15 cellular contexts compared by ENCODE assay signal in the genomic region with DNA sequence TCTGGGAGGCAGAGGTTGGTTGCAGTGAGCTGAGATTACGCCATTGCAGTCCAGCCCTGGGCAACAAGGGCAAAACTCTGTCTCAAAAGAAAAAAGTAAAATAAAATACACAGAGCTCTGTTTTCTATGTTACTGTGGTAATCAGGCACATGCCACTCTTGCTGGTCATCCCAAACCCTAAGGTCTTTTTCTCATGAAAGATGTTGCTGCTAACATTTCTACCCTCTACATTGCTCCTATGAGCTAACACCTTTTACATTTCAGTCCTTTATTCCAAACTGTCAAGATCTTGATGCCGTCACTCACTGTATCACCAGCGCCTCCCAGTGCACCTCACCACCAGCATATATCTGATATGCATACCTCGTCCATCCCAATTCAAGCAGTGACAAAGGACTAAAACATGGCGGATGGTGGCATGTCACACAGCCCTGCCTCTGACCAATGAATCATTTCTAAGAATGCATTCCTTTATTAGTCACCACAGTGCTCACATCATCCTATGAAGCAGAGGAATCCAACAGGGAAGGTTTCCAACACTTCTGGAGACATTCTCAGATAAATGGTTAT. TPM values are rescaled to one million over a fixed set of nuclear protein-coding genes. Genes with fewer than 3 reads are reported as not detected.
A peak's percentile ranks its signal among the peaks of the same experiment; 100 is the strongest.
DNase-seq lines count a peak whose midpoint lies in the region; ATAC-seq, FAIRE-seq and TF ChIP-seq lines count a peak whose summit lies in the region.
"Had no signal": no experiment of that assay in that cellular context is flagged by ENCODE, and none has a peak within 500 bp of the region (broad histone marks: within the 10 kb centered on the region; RNA-seq: fewer than 3 reads in every experiment).

No MANE protein-coding gene starts in this region.

- H3K4me1 Mint-ChIP-seq in WTC11: peaks cover 23% of the 10 kb centered on the region

- peak; percentile 93 for DNase-seq in AG10803 (ENCODE audit: low read depth)
- peak; percentile 86 for DNase-seq in HTR-8/SVneo (ENCODE audit: insufficient read length, low spot score)
- peak; percentile 97 for DNase-seq in brain microvascular endothelial cell
- DNase-seq in NCI-H2227 (lab: John Stamatoyannopoulos, UW; ENCODE audit: unreplicated experiment): no peak
- no peak for DNase-seq in medulla oblongata (ENCODE audit: extremely low spot score)
- no peak for DNase-seq in WTC11 (ENCODE audit: low spot score)
- DNase-seq: activated T-cell treated with anti-CD3 and anti-CD28 coated beads, Interleukin-2, amount 50 U/mL, for 4 hours; DMS53; effector CD8-positive, alpha-beta T cell; left ventricle myocardium superior; NCI-H2171 treated with DMSO at 0.1 percent for 48 hours; T-helper 2 cell had no signal

- POLR2A ChIA-PET in WTC11 (lab: Charles Lee): interaction anchor here (0.6 kb wide), 1 partner anchor 131 kb away, joined by 3 read pairs; no protein-coding TSS in a partner anchor

- in situ Hi-C loops in brain microvascular endothelial cell (cut with HindIII; ENCODE audit: low pct_ligation_motif_present, low sequenced_read_pairs): no loop called here

- no peaks in the 10 kb centered on the region for H3K9me3 ChIP-seq in mesodermal cell (ENCODE audit: control insufficient read depth, low read length)

- ATAC-seq in WTC11 (no peak), GM18907 (IDR thresholded peaks at IDR 0.05; ENCODE audit: unreplicated experiment) (no peak)
- ATAC-seq: activated T-cell treated with anti-CD3 and anti-CD28 coated beads, Interleukin-2, amount 50 U/mL, for 4 hours; left ventricle myocardium superior had no signal

- no peaks in the 10 kb centered on the region for H3K27me3 ChIP-seq in brain microvascular endothelial cell (replicated peaks)

- CTCF ChIA-PET in WTC11 (lab: Charles Lee): no interaction called here

- no peaks in the 10 kb centered on the region for H3K9me3 Mint-ChIP-seq in WTC11
- H3K9me3 Mint-ChIP-seq: activated T-cell treated with anti-CD3 and anti-CD28 coated beads, Interleukin-2, amount 50 U/mL, for 4 hours had no signal

- TF ChIP-seq CTCF in AG10803 (conservative IDR thresholded peaks at IDR 0.05; ENCODE audit: low read length) (no peak), brain microvascular endothelial cell (IDR thresholded peaks at IDR 0.05; ENCODE audit: low read depth, low read length, missing control alignments) (no peak), WTC11 (IDR thresholded peaks at IDR 0.05) (no peak)

- no peak overlapping the region for H3K27ac Mint-ChIP-seq in WTC11

- WGBS in mesodermal cell (ENCODE audit: insufficient coverage in 2 of 2), 2 experiments: 92 to 94% methylated on average over 4 to 5 of the region's 5 CpGs

- H3K4me3 Mint-ChIP-seq in WTC11: no peak overlapping the region
- H3K4me3 Mint-ChIP-seq: activated T-cell treated with anti-CD3 and anti-CD28 coated beads, Interleukin-2, amount 50 U/mL, for 4 hours had no signal

- peak overlapping the region; percentile 99 for H3K27ac ChIP-seq in brain microvascular endothelial cell
- H3K27ac ChIP-seq in mesodermal cell (ENCODE audit: low read depth, low read length, severe bottlenecking): peak overlapping the region; percentile 91

- H3K36me3 ChIP-seq in brain microvascular endothelial cell (replicated peaks): peaks cover 11% of the 10 kb centered on the region
- H3K36me3 ChIP-seq in mesodermal cell (ENCODE audit: control insufficient read depth, insufficient read depth, low read length): peaks cover 65% of the 10 kb centered on the region

- FAIRE-seq in HTR-8/SVneo (lab: Jason Lieb, UNC): peak; percentile 93
- FAIRE-seq: H1 had no signal

- H3K4me3 ChIP-seq in AG10803 (ENCODE audit: low read length) (no peak overlapping the region), brain microvascular endothelial cell (ENCODE audit: low read depth, low read length) (no peak overlapping the region), mesodermal cell (ENCODE audit: extremely low read depth, insufficient read depth, low read length, poor library complexity, severe bottlenecking) (no peak overlapping the region)

- H3K27me3 Mint-ChIP-seq in WTC11 (ENCODE audit: low read depth): no peaks in the 10 kb centered on the region; the same call in 1 of the 2 replicates

- peaks cover 20% of the 10 kb centered on the region for H3K4me1 ChIP-seq in mesodermal cell (ENCODE audit: control insufficient read depth, insufficient read depth, low read length, poor library complexity, severe bottlenecking)

- H3K36me3 Mint-ChIP-seq in WTC11: peaks cover 54% of the 10 kb centered on the region

TF ChIP-seq in WTC11, 78 proteins besides CTCF, POLR2A, EP300 and RAD21:
- TF ChIP-seq, protein P1, sequence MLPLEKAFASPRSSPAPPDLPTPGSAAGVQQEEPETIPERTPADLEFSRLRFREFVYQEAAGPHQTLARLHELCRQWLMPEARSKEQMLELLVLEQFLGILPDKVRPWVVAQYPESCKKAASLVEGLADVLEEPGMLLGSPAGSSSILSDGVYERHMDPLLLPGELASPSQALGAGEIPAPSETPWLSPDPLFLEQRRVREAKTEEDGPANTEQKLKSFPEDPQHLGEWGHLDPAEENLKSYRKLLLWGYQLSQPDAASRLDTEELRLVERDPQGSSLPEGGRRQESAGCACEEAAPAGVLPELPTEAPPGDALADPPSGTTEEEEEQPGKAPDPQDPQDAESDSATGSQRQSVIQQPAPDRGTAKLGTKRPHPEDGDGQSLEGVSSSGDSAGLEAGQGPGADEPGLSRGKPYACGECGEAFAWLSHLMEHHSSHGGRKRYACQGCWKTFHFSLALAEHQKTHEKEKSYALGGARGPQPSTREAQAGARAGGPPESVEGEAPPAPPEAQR (CRISPR knock-in tag; IDR thresholded peaks at IDR 0.05): no peak
- TF ChIP-seq ZNF396 (CRISPR knock-in tag; IDR thresholded peaks at IDR 0.05; ENCODE audit: borderline replicate concordance): no peak
- TF ChIP-seq ZNF416 (CRISPR knock-in tag; IDR thresholded peaks at IDR 0.05): no peak
- TF ChIP-seq, protein P2, sequence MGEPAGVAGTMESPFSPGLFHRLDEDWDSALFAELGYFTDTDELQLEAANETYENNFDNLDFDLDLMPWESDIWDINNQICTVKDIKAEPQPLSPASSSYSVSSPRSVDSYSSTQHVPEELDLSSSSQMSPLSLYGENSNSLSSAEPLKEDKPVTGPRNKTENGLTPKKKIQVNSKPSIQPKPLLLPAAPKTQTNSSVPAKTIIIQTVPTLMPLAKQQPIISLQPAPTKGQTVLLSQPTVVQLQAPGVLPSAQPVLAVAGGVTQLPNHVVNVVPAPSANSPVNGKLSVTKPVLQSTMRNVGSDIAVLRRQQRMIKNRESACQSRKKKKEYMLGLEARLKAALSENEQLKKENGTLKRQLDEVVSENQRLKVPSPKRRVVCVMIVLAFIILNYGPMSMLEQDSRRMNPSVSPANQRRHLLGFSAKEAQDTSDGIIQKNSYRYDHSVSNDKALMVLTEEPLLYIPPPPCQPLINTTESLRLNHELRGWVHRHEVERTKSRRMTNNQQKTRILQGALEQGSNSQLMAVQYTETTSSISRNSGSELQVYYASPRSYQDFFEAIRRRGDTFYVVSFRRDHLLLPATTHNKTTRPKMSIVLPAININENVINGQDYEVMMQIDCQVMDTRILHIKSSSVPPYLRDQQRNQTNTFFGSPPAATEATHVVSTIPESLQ (CRISPR knock-in tag; IDR thresholded peaks at IDR 0.05): no peak
- TF ChIP-seq TCF7 (CRISPR knock-in tag; IDR thresholded peaks at IDR 0.05; ENCODE audit: low read depth): no peak
- TF ChIP-seq ZNF317 (CRISPR knock-in tag; IDR thresholded peaks at IDR 0.05; ENCODE audit: borderline replicate concordance, low read depth): no peak
- TF ChIP-seq SMAD3 (CRISPR knock-in tag; IDR thresholded peaks at IDR 0.05; ENCODE audit: borderline replicate concordance): no peak

RNA-seq across cellular contexts. Expression of a gene that starts 4.3 kb away (rescaled TPM):
- 14.7 TPM for polyA plus RNA-seq in mesodermal cell (2013, experiment 1 of 2)
- 13.1 TPM for polyA plus RNA-seq in mesodermal cell (2013, experiment 2 of 2)
- total RNA-seq in WTC11 (2021): 32.7 to 38.7 TPM (median 33.6 TPM) in 3 replicates

RNA-seq across cellular contexts. Expression of a gene that starts 40.5 kb away (rescaled TPM):
- 219 TPM for polyA plus RNA-seq in mesodermal cell (2013, experiment 1 of 2)
- polyA plus RNA-seq in mesodermal cell (2013, experiment 2 of 2): 199 TPM
- total RNA-seq in WTC11 (2021): 79.4 to 84.3 TPM (median 79.9 TPM) in 3 replicates

Comparison
In these comparisons a context has a peak if more than half of its experiments do, and no peak if none do; other contexts are left out.
1. DNase-seq: peak in AG10803 (single experiment), HTR-8/SVneo (single experiment) and brain microvascular endothelial cell (single experiment); none in NCI-H2227 (single experiment), medulla oblongata (single experiment) and WTC11 (single experiment).